ENCODE assay signal across 1 cellular context in the genomic region with DNA sequence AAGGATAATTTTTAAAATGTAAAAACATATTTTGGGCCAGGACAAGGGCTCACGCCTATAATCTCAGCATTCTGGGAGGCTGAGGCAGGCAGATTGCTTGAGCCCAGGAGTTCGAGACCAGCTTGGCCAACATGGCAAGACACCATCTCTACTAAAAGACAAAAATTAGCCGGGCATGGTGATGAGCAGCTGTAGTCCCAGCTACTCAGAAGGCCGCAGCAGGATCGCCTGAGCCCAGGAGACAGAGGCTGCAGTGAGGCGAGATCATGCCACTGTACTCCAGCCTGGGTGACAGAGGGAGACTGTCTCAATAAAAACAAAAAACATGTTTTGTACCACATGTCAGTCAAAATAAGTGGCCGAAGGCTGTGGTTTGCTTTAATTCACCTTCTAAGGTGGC.
TF ChIP-seq lines count a peak whose summit lies in the region.

No MANE protein-coding gene starts in this region.

TF ChIP-seq in HCT116, 20 proteins besides CTCF, POLR2A, EP300 and RAD21 (continued from another document):
- TF ChIP-seq, protein P1, sequence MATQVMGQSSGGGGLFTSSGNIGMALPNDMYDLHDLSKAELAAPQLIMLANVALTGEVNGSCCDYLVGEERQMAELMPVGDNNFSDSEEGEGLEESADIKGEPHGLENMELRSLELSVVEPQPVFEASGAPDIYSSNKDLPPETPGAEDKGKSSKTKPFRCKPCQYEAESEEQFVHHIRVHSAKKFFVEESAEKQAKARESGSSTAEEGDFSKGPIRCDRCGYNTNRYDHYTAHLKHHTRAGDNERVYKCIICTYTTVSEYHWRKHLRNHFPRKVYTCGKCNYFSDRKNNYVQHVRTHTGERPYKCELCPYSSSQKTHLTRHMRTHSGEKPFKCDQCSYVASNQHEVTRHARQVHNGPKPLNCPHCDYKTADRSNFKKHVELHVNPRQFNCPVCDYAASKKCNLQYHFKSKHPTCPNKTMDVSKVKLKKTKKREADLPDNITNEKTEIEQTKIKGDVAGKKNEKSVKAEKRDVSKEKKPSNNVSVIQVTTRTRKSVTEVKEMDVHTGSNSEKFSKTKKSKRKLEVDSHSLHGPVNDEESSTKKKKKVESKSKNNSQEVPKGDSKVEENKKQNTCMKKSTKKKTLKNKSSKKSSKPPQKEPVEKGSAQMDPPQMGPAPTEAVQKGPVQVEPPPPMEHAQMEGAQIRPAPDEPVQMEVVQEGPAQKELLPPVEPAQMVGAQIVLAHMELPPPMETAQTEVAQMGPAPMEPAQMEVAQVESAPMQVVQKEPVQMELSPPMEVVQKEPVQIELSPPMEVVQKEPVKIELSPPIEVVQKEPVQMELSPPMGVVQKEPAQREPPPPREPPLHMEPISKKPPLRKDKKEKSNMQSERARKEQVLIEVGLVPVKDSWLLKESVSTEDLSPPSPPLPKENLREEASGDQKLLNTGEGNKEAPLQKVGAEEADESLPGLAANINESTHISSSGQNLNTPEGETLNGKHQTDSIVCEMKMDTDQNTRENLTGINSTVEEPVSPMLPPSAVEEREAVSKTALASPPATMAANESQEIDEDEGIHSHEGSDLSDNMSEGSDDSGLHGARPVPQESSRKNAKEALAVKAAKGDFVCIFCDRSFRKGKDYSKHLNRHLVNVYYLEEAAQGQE (IDR thresholded peaks at IDR 0.05; ENCODE audit: low read depth) = no peak
- TF ChIP-seq POLR2AphosphoS5 (IDR thresholded peaks at IDR 0.05; ENCODE audit: low read depth, low read length) = no peak; the same call in 1 of the 2 replicates
